ENCODE assay signal across 17 cellular contexts in the genomic region with DNA sequence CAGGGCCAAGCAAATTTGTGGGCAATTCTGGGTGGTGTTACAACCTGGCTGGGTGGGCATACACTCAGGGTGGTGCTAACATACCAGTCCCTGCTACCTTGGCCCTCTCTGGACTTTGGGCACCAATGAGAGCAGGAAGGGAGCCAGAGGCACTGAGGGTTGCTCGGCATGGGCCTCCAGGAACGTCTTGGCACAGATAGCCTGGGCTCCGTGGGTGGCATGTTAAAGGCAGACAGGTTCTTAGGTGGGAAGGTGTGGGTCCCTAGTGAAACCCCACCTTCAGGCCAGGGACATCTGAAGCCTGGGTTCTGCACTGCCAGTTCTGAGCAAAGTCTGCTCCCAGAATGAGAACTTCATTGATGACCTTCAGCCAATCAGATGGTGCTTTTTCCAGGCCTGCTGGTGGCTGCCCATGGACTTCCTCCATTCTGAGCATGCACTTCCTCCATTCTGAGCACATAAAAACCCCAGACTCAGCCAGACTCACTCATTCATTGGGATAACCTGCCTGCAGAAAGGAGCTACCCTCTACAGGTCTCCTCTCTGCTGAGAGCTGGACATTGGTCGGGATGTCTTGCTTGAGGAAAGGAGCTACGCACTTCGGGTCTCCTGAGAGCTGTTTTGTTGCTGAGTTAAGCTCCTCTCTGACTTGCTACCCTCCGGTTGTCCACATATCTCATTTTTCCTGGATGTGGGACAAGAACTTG.
DNase-seq lines count a peak whose midpoint lies in the region; ATAC-seq and TF ChIP-seq lines count a peak whose summit lies in the region.
"Had no signal": no experiment of that assay in that cellular context is flagged by ENCODE, and none has a peak within 500 bp of the region (broad histone marks: within the 10 kb centered on the region; RNA-seq: fewer than 3 reads in every experiment).

No MANE protein-coding gene starts in this region.

- peaks cover 5% of the 10 kb centered on the region for H3K9me3 Mint-ChIP-seq in central memory CD8-positive, alpha-beta T cell
- H3K9me3 Mint-ChIP-seq in activated T-cell treated with anti-CD3 and anti-CD28 coated beads, Interleukin-2, amount 50 U/mL, for 4 hours = peaks cover 10% of the 10 kb centered on the region

- H3K36me3 Mint-ChIP-seq in central memory CD8-positive, alpha-beta T cell (ENCODE audit: insufficient read depth) = no peaks in the 10 kb centered on the region
- H3K36me3 Mint-ChIP-seq in activated T-cell treated with anti-CD3 and anti-CD28 coated beads, Interleukin-2, amount 50 U/mL, for 4 hours (ENCODE audit: insufficient read depth) = no peaks in the 10 kb centered on the region
- H3K36me3 Mint-ChIP-seq: CD4-positive, alpha-beta memory T cell had no signal

- H3K27ac ChIP-seq in HEK293 (ENCODE audit: extremely low read depth, low read depth, low read length) (no peak overlapping the region), upper lobe of right lung (no peak overlapping the region)
- H3K27ac ChIP-seq: GM23248 had no signal

- CTCF ChIA-PET in HEK293 (lab: Yijun Ruan, JAX) = no interaction called here

- no peaks in the 10 kb centered on the region for H3K4me1 ChIP-seq in HEK293 (ENCODE audit: control insufficient read depth, insufficient read depth, low read length)
- H3K4me1 ChIP-seq in upper lobe of right lung = no peaks in the 10 kb centered on the region

- no peaks in the 10 kb centered on the region for H3K4me1 Mint-ChIP-seq in central memory CD8-positive, alpha-beta T cell
- no peaks in the 10 kb centered on the region for H3K4me1 Mint-ChIP-seq in activated T-cell treated with anti-CD3 and anti-CD28 coated beads, Interleukin-2, amount 50 U/mL, for 4 hours (ENCODE audit: low read depth)
- H3K4me1 Mint-ChIP-seq: CD4-positive, alpha-beta memory T cell had no signal

- H3K27me3 Mint-ChIP-seq in central memory CD8-positive, alpha-beta T cell = no peaks in the 10 kb centered on the region
- H3K27me3 Mint-ChIP-seq in activated T-cell treated with anti-CD3 and anti-CD28 coated beads, Interleukin-2, amount 50 U/mL, for 4 hours (ENCODE audit: low read depth) = no peaks in the 10 kb centered on the region
- H3K27me3 Mint-ChIP-seq: CD4-positive, alpha-beta memory T cell had no signal

- peak; percentile 28 for ATAC-seq in central memory CD8-positive, alpha-beta T cell (replicated peaks; ENCODE audit: extremely low read depth, poor library complexity, severe bottlenecking)
- ATAC-seq in upper lobe of right lung = peak; percentile 19
- no peak for ATAC-seq in activated T-cell treated with anti-CD3 and anti-CD28 coated beads, Interleukin-2, amount 50 U/mL, for 4 hours
- ATAC-seq: GM12878 had no signal

- POLR2A ChIA-PET in HEK293 (lab: Yijun Ruan, JAX) = no interaction called here

- intact Hi-C loops in upper lobe of right lung (cut with DNase I) = no loop called here

- no peaks in the 10 kb centered on the region for H3K9me3 ChIP-seq in HEK293 (ENCODE audit: control insufficient read depth, insufficient read depth, low read depth, low read length)
- no peaks in the 10 kb centered on the region for H3K9me3 ChIP-seq in upper lobe of right lung

- no peak overlapping the region for H3K4me3 Mint-ChIP-seq in central memory CD8-positive, alpha-beta T cell
- no peak overlapping the region for H3K4me3 Mint-ChIP-seq in activated T-cell treated with anti-CD3 and anti-CD28 coated beads, Interleukin-2, amount 50 U/mL, for 4 hours
- H3K4me3 Mint-ChIP-seq: CD4-positive, alpha-beta memory T cell had no signal

- H3K27ac Mint-ChIP-seq in central memory CD8-positive, alpha-beta T cell (ENCODE audit: low read depth) = no peak overlapping the region
- H3K27ac Mint-ChIP-seq: CD4-positive, alpha-beta memory T cell had no signal

- no peak overlapping the region for H3K4me3 ChIP-seq in HEK293 (ENCODE audit: low read depth, low read length)
- no peak overlapping the region for H3K4me3 ChIP-seq in upper lobe of right lung
- H3K4me3 ChIP-seq: GM12878, GM23248 had no signal

- no peaks in the 10 kb centered on the region for H3K27me3 ChIP-seq in upper lobe of right lung

- DNase-seq in KBM-7 (peak; percentile 5), upper lobe of right lung (no peak), NCI-H82 (lab: John Stamatoyannopoulos, UW) (no peak)
- no peak for DNase-seq in central memory CD8-positive, alpha-beta T cell (ENCODE audit: low spot score in 2 of 2)
- DNase-seq in activated T-cell treated with anti-CD3 and anti-CD28 coated beads, Interleukin-2, amount 50 U/mL, for 4 hours = no peak
- DNase-seq: C1 segment of cervical spinal cord, Calu3, COR-L47, DMS79, EL, GDM1, GM23248, H7, HCEC 1CT had no signal

- TF ChIP-seq CTCF in HEK293 (tag by site-specific recombination; IDR thresholded peaks at IDR 0.05) (no peak), upper lobe of right lung (IDR thresholded peaks at IDR 0.05) (no peak)

- in situ Hi-C loops in KBM-7 (cut with MboI; ENCODE audit: low pct_unique_long_range_greater_than_20kb, low sequenced_read_pairs) = no loop called here

- H3K36me3 ChIP-seq in HEK293 (ENCODE audit: control insufficient read depth in 2 of 2, insufficient read depth in 1 of 2, low read length in 2 of 2) (no peaks in the 10 kb centered on the region), upper lobe of right lung (no peaks in the 10 kb centered on the region)

TF ChIP-seq in HEK293, 187 proteins besides CTCF, POLR2A, EP300 and RAD21:
- TF ChIP-seq SETDB1 (IDR thresholded peaks at IDR 0.05; ENCODE audit: insufficient read length, low read length) (peak; percentile 89), ZNF169 (tag by site-specific recombination; IDR thresholded peaks at IDR 0.05) (no peak), TRIM28 (IDR thresholded peaks at IDR 0.05; ENCODE audit: borderline replicate concordance, low read length) (peak; percentile 95; the same call in 1 of the 2 replicates)

Comparison
In these comparisons a context has a peak if more than half of its experiments do, and no peak if none do; other contexts are left out.
1. ATAC-seq: peak in central memory CD8-positive, alpha-beta T cell (single experiment) and upper lobe of right lung (single experiment); none in activated T-cell treated with anti-CD3 and anti-CD28 coated beads, Interleukin-2, amount 50 U/mL, for 4 hours (0 of 2).